In the genomic region with DNA sequence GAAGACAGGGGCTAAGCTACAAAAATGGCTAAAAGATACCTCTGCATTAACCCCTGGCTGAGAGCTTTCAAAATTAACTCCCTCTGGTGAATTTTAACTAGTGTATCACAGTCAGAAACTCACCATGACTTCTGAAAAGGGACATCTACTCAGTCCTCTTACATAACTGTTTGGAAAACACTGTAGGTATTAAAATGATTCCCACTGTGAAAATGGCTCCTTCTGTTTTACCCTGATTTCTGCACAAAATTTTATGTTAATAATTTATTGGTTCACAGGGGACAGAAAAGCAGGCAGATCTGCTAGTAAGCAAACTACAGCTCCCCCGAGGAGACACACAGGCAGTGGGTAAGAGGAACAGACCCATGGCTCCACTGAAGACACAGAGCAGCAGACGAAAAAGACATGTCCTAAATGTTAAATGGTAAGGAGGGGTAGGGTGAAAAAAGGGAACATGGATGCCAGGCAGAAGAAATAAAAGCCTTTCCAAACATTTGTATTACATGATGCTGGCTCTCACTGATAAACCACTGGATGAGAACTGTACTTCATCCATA, we compare ENCODE assay signal across 1 cellular context.
TF ChIP-seq lines count a peak whose summit lies in the region.

No MANE protein-coding gene starts in this region.

TF ChIP-seq in H1, 55 proteins besides CTCF, POLR2A, EP300 and RAD21:
- TF ChIP-seq, protein P1, sequence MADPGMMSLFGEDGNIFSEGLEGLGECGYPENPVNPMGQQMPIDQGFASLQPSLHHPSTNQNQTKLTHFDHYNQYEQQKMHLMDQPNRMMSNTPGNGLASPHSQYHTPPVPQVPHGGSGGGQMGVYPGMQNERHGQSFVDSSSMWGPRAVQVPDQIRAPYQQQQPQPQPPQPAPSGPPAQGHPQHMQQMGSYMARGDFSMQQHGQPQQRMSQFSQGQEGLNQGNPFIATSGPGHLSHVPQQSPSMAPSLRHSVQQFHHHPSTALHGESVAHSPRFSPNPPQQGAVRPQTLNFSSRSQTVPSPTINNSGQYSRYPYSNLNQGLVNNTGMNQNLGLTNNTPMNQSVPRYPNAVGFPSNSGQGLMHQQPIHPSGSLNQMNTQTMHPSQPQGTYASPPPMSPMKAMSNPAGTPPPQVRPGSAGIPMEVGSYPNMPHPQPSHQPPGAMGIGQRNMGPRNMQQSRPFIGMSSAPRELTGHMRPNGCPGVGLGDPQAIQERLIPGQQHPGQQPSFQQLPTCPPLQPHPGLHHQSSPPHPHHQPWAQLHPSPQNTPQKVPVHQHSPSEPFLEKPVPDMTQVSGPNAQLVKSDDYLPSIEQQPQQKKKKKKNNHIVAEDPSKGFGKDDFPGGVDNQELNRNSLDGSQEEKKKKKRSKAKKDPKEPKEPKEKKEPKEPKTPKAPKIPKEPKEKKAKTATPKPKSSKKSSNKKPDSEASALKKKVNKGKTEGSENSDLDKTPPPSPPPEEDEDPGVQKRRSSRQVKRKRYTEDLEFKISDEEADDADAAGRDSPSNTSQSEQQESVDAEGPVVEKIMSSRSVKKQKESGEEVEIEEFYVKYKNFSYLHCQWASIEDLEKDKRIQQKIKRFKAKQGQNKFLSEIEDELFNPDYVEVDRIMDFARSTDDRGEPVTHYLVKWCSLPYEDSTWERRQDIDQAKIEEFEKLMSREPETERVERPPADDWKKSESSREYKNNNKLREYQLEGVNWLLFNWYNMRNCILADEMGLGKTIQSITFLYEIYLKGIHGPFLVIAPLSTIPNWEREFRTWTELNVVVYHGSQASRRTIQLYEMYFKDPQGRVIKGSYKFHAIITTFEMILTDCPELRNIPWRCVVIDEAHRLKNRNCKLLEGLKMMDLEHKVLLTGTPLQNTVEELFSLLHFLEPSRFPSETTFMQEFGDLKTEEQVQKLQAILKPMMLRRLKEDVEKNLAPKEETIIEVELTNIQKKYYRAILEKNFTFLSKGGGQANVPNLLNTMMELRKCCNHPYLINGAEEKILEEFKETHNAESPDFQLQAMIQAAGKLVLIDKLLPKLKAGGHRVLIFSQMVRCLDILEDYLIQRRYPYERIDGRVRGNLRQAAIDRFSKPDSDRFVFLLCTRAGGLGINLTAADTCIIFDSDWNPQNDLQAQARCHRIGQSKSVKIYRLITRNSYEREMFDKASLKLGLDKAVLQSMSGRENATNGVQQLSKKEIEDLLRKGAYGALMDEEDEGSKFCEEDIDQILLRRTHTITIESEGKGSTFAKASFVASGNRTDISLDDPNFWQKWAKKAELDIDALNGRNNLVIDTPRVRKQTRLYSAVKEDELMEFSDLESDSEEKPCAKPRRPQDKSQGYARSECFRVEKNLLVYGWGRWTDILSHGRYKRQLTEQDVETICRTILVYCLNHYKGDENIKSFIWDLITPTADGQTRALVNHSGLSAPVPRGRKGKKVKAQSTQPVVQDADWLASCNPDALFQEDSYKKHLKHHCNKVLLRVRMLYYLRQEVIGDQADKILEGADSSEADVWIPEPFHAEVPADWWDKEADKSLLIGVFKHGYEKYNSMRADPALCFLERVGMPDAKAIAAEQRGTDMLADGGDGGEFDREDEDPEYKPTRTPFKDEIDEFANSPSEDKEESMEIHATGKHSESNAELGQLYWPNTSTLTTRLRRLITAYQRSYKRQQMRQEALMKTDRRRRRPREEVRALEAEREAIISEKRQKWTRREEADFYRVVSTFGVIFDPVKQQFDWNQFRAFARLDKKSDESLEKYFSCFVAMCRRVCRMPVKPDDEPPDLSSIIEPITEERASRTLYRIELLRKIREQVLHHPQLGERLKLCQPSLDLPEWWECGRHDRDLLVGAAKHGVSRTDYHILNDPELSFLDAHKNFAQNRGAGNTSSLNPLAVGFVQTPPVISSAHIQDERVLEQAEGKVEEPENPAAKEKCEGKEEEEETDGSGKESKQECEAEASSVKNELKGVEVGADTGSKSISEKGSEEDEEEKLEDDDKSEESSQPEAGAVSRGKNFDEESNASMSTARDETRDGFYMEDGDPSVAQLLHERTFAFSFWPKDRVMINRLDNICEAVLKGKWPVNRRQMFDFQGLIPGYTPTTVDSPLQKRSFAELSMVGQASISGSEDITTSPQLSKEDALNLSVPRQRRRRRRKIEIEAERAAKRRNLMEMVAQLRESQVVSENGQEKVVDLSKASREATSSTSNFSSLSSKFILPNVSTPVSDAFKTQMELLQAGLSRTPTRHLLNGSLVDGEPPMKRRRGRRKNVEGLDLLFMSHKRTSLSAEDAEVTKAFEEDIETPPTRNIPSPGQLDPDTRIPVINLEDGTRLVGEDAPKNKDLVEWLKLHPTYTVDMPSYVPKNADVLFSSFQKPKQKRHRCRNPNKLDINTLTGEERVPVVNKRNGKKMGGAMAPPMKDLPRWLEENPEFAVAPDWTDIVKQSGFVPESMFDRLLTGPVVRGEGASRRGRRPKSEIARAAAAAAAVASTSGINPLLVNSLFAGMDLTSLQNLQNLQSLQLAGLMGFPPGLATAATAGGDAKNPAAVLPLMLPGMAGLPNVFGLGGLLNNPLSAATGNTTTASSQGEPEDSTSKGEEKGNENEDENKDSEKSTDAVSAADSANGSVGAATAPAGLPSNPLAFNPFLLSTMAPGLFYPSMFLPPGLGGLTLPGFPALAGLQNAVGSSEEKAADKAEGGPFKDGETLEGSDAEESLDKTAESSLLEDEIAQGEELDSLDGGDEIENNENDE (IDR thresholded peaks at IDR 0.05; ENCODE audit: insufficient replicate concordance, low read length): no peak
- TF ChIP-seq CHD2 (IDR thresholded peaks at IDR 0.05; ENCODE audit: low read length) (no peak), CREB1 (IDR thresholded peaks at IDR 0.05) (no peak), KDM4A (IDR thresholded peaks at IDR 0.05; ENCODE audit: low read depth, low read length, severe bottlenecking) (no peak), SP4 (IDR thresholded peaks at IDR 0.05; ENCODE audit: low read length) (no peak), TAF1 (IDR thresholded peaks at IDR 0.05; ENCODE audit: low read depth, low read length) (no peak), YY1 (IDR thresholded peaks at IDR 0.05; ENCODE audit: low read depth, low read length) (no peak), RFX5 (IDR thresholded peaks at IDR 0.05; ENCODE audit: borderline replicate concordance, low read depth, low read length) (no peak), CBX8 (IDR thresholded peaks at IDR 0.05; ENCODE audit: borderline replicate concordance, low read depth, low read length) (no peak), TBP (IDR thresholded peaks at IDR 0.05; ENCODE audit: low read depth, low read length) (no peak), MAFK (IDR thresholded peaks at IDR 0.05; ENCODE audit: low read depth, low read length) (no peak), SIN3A (conservative IDR thresholded peaks at IDR 0.05 in 1 of 2, IDR thresholded peaks at IDR 0.05 in 1 of 2; ENCODE audit: low read depth in 1 of 2, low read length in 2 of 2) (no peak), JUN (IDR thresholded peaks at IDR 0.05; ENCODE audit: low read depth, low read length) (no peak), TEAD4 (IDR thresholded peaks at IDR 0.05; ENCODE audit: low read depth, low read length) (no peak), GTF2F1 (IDR thresholded peaks at IDR 0.05; ENCODE audit: borderline replicate concordance, low read depth, low read length) (no peak), HDAC2 (IDR thresholded peaks at IDR 0.05; ENCODE audit: borderline replicate concordance in 1 of 2, low read depth in 2 of 2, low read length in 2 of 2) (no peak)
